ENCODE assay signal across 8 cellular contexts in the genomic region with DNA sequence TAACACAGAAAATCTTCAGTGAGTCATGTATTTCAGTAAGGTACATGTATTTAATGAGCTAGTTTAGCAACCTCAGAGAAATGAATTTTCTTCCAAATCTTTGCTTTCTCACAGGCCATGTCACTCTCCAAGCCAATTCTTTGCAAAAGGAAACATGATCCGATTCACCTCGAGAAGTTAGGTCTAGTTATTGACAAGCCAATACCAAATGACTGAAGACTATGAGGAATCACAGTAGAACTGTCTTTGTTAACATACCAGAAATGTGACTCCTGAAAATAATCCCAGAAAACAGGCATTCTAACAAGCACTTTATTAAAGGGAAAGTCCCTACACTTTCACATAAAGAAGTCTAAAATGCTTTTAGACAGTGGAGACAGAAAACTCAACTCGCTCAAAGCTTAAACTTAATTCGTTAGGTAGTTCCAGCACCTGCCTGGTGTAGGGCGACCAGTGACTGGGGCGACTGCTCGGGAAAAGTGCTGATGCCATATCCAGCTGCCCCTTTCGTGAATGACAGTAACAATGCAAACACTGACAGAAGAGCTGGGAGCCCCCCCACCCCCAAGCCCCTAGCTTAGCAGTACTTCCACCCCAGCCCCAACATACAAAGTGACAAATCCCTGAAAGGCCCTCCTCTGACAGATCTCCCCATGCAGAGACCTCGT. TPM values are rescaled to one million over a fixed set of nuclear protein-coding genes. Genes with fewer than 3 reads are reported as not detected.
DNase-seq lines count a peak whose midpoint lies in the region; ATAC-seq, FAIRE-seq and TF ChIP-seq lines count a peak whose summit lies in the region.

No MANE protein-coding gene starts in this region.

- H3K9me3 ChIP-seq in MM.1S (replicated peaks; ENCODE audit: insufficient read depth, low read length) (no peaks in the 10 kb centered on the region), astrocyte (ENCODE audit: insufficient read depth, low read depth, low read length) (no peaks in the 10 kb centered on the region)

- H3K9me2 ChIP-seq in MM.1S (replicated peaks; ENCODE audit: insufficient read depth, low read length): no peaks in the 10 kb centered on the region

- TF ChIP-seq CTCF in MM.1S (IDR thresholded peaks at IDR 0.05; ENCODE audit: low read length) (no peak), astrocyte (IDR thresholded peaks at IDR 0.05; ENCODE audit: insufficient read depth, low read depth, low read length) (no peak), kidney epithelial cell (IDR thresholded peaks at IDR 0.05; ENCODE audit: insufficient read depth, low read length, poor library complexity, severe bottlenecking) (no peak)

- H3K4me2 ChIP-seq in MM.1S (ENCODE audit: low read depth, low read length) (peak overlapping the region; percentile 95), astrocyte (ENCODE audit: low read length) (peak overlapping the region; percentile 89)

- H3K27me3 ChIP-seq in MM.1S (replicated peaks; ENCODE audit: insufficient read depth, low read length) (no peaks in the 10 kb centered on the region), astrocyte (ENCODE audit: insufficient read depth, low read length) (no peaks in the 10 kb centered on the region), kidney epithelial cell (ENCODE audit: control insufficient read depth, insufficient read depth, low read length) (no peaks in the 10 kb centered on the region)

- H2AFZ ChIP-seq in MM.1S (ENCODE audit: low read length) (peak overlapping the region; percentile 65), astrocyte (ENCODE audit: low read depth, low read length) (no peak overlapping the region)

- H3K27me3 Mint-ChIP-seq in astrocyte (ENCODE audit: low read depth, unreplicated experiment): no peaks in the 10 kb centered on the region
- H3K27me3 Mint-ChIP-seq in stimulated activated memory B cell treated with anti-CD40 and anti-IgM and Interleukin-4, amounts not matched to agents 10 μg/mL and 1 μg/mL and 100 μg/mL, for 72 hours: no peaks in the 10 kb centered on the region

- H3K4me1 Mint-ChIP-seq in astrocyte (ENCODE audit: low read depth, unreplicated experiment): peaks cover 23% of the 10 kb centered on the region
- peaks cover 68% of the 10 kb centered on the region for H3K4me1 Mint-ChIP-seq in stimulated activated memory B cell treated with anti-CD40 and anti-IgM and Interleukin-4, amounts not matched to agents 10 μg/mL and 1 μg/mL and 100 μg/mL, for 72 hours

- H3K4me3 Mint-ChIP-seq in astrocyte (ENCODE audit: unreplicated experiment): peak overlapping the region; percentile 98
- H3K4me3 Mint-ChIP-seq in stimulated activated memory B cell treated with anti-CD40 and anti-IgM and Interleukin-4, amounts not matched to agents 10 μg/mL and 1 μg/mL and 100 μg/mL, for 72 hours: peak overlapping the region; percentile 98

- H3K36me3 ChIP-seq in MM.1S (replicated peaks; ENCODE audit: insufficient read depth, low read length): no peaks in the 10 kb centered on the region
- no peaks in the 10 kb centered on the region for H3K36me3 ChIP-seq in astrocyte (ENCODE audit: insufficient read depth, low read length)
- no peaks in the 10 kb centered on the region for H3K36me3 ChIP-seq in kidney epithelial cell (ENCODE audit: control insufficient read depth, insufficient read depth, low read length)

- H3K4me3 ChIP-seq in MM.1S (ENCODE audit: low read length) (peak overlapping the region; percentile 83), astrocyte (ENCODE audit: insufficient read depth, low read depth, low read length) (peak overlapping the region; percentile 74), kidney epithelial cell (ENCODE audit: low read depth, low read length) (peak overlapping the region; percentile 64)

- peak overlapping the region; percentile 94 for H3K27ac Mint-ChIP-seq in astrocyte (ENCODE audit: unreplicated experiment)
- H3K27ac Mint-ChIP-seq in stimulated activated memory B cell treated with anti-CD40 and anti-IgM and Interleukin-4, amounts not matched to agents 10 μg/mL and 1 μg/mL and 100 μg/mL, for 72 hours: peak overlapping the region; percentile 94

- DNase-seq in NK-92 treated with Interleukin-12 subunit alpha and Interleukin-12 subunit beta, amount 100 ng/mL, for 24 hours (lab: John Stamatoyannopoulos, UW): peak; percentile 8
- DNase-seq in NK-92 (lab: John Stamatoyannopoulos, UW; ENCODE audit: unreplicated experiment) (no peak), MM.1S (peak; percentile 51), astrocyte (ENCODE audit: low read depth) (peak; percentile 26), kidney epithelial cell (ENCODE audit: low read depth) (no peak), left lobe of liver (ENCODE audit: low spot score) (no peak), HPDE6-E6E7 (ENCODE audit: extremely low spot score) (no peak)

- H3K79me2 ChIP-seq in MM.1S (ENCODE audit: low read length): peaks cover 58% of the 10 kb centered on the region
- H3K79me2 ChIP-seq in astrocyte (ENCODE audit: insufficient read depth, low read length): peaks cover 59% of the 10 kb centered on the region

- H3K36me3 Mint-ChIP-seq in astrocyte (ENCODE audit: low read depth, unreplicated experiment): no peaks in the 10 kb centered on the region
- peaks cover 19% of the 10 kb centered on the region for H3K36me3 Mint-ChIP-seq in stimulated activated memory B cell treated with anti-CD40 and anti-IgM and Interleukin-4, amounts not matched to agents 10 μg/mL and 1 μg/mL and 100 μg/mL, for 72 hours

- H4K20me1 ChIP-seq in MM.1S (ENCODE audit: insufficient read depth, low read length) (peaks cover 20% of the 10 kb centered on the region; the same call in 1 of the 2 replicates), astrocyte (ENCODE audit: insufficient read depth, low read length) (peaks cover 56% of the 10 kb centered on the region)

- H3K4me1 ChIP-seq in MM.1S (ENCODE audit: low read length): peaks cover 8% of the 10 kb centered on the region; the same call in 1 of the 2 replicates
- H3K4me1 ChIP-seq in astrocyte (ENCODE audit: insufficient read depth, low read length): peaks cover 10% of the 10 kb centered on the region

- no peak for ATAC-seq in stimulated activated memory B cell treated with anti-CD40 and anti-IgM and Interleukin-4, amounts not matched to agents 10 μg/mL and 1 μg/mL and 100 μg/mL, for 72 hours
- ATAC-seq in left lobe of liver: no peak

- no peaks in the 10 kb centered on the region for H3K9me3 Mint-ChIP-seq in astrocyte (ENCODE audit: unreplicated experiment)
- no peaks in the 10 kb centered on the region for H3K9me3 Mint-ChIP-seq in stimulated activated memory B cell treated with anti-CD40 and anti-IgM and Interleukin-4, amounts not matched to agents 10 μg/mL and 1 μg/mL and 100 μg/mL, for 72 hours

- H3F3A ChIP-seq in MM.1S (ENCODE audit: insufficient read depth, low read length): peaks cover 10% of the 10 kb centered on the region

- no peak for FAIRE-seq in astrocyte (lab: Jason Lieb, UNC)

- H3K9ac ChIP-seq in MM.1S (ENCODE audit: low read length) (peak overlapping the region; percentile 88), astrocyte (ENCODE audit: low read length) (peak overlapping the region; percentile 91)

- H3K27ac ChIP-seq in MM.1S (ENCODE audit: low read length): peak overlapping the region; percentile 53; the same call in 1 of the 2 replicates
- peak overlapping the region; percentile 63 for H3K27ac ChIP-seq in astrocyte (ENCODE audit: low read depth, low read length)

RNA-seq across cellular contexts. Expression of a gene that starts 1.9 kb away (rescaled TPM):
- total RNA-seq in astrocyte (59.7 and 65.2 TPM in 2 replicates), kidney epithelial cell (35.0 and 45.9 TPM in 2 replicates), left lobe of liver (22.7 TPM)

RNA-seq across cellular contexts. Expression of a gene that starts 30.7 kb away (rescaled TPM):
- total RNA-seq in astrocyte (63.7 and 71.1 TPM in 2 replicates), kidney epithelial cell (45.1 and 64.1 TPM in 2 replicates), left lobe of liver (25.9 TPM)

RNA-seq across cellular contexts. Expression of a gene that starts 54.4 kb away (rescaled TPM):
- 18.0 and 19.6 TPM in 2 replicates for total RNA-seq in astrocyte
- 23.0 and 23.9 TPM in 2 replicates for total RNA-seq in kidney epithelial cell
- 9.4 TPM for total RNA-seq in left lobe of liver

Comparison
In these comparisons a context has a peak if more than half of its experiments do, and no peak if none do; other contexts are left out.
1. DNase-seq: peak in NK-92 treated with Interleukin-12 subunit alpha and Interleukin-12 subunit beta, amount 100 ng/mL, for 24 hours (single experiment), MM.1S (single experiment) and astrocyte (single experiment); none in NK-92 (single experiment), kidney epithelial cell (single experiment), left lobe of liver (single experiment) and HPDE6-E6E7 (single experiment).
2. Peak in every context shown above with its lines, with median percentiles within 50 percentile points of each other: H3K4me3 ChIP-seq.